ENCODE assay signal across 14 cellular contexts in the genomic region with DNA sequence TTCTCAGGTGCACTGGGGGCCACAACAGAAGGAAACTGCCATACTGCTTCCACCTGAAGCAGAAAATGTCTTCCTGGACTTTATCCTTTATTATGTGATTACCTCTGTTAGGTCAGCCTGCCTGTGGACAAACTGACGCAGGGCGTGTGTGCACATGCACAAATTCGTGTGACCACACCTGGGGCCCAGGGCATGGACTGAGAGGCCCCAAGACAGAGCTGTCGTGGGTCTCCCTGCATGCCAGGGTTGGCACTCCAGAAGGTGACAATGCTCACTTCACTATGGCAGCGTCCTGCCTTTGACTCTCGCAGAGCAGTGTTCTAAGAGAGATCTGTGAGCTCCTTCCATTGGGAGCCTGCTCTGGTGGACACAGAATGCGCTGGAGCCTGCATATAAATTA. TPM values are rescaled to one million over a fixed set of nuclear protein-coding genes. Genes with fewer than 3 reads are reported as not detected.
DNase-seq lines count a peak whose midpoint lies in the region; ATAC-seq and TF ChIP-seq lines count a peak whose summit lies in the region.
"Had no signal": no experiment of that assay in that cellular context is flagged by ENCODE, and none has a peak within 500 bp of the region (broad histone marks: within the 10 kb centered on the region; RNA-seq: fewer than 3 reads in every experiment).

No MANE protein-coding gene starts in this region.

- H3K36me3 ChIP-seq in left ventricle myocardium inferior (peaks cover 24% of the 10 kb centered on the region), upper lobe of right lung (peaks cover 28% of the 10 kb centered on the region)

- peaks cover 94% of the 10 kb centered on the region for H3K4me1 ChIP-seq in left ventricle myocardium inferior
- peaks cover 51% of the 10 kb centered on the region for H3K4me1 ChIP-seq in upper lobe of right lung

- H3K27ac Mint-ChIP-seq in glutamatergic neuron (ENCODE audit: unreplicated experiment) (no peak overlapping the region), nephron (peak overlapping the region; percentile 49 to 97 (median 92))

- DNase-seq in left ventricle myocardium inferior = no peak
- DNase-seq in Right ventricle myocardium inferior (ENCODE audit: missing footprints) = no peak
- peak; percentile 5 for DNase-seq in glutamatergic neuron
- no peak for DNase-seq in upper lobe of right lung
- DNase-seq in NCI-H510A (lab: John Stamatoyannopoulos, UW) = no peak
- no peak for DNase-seq in NCI-H2029 treated with DMSO at 0.1 percent for 48 hours (lab: John Stamatoyannopoulos, UW)
- DNase-seq: activated CD8-positive, alpha-beta memory T cell treated with anti-CD3 and anti-CD28 coated beads for 24 hours; activated effector memory CD4-positive, alpha-beta T cell treated with Interleukin-2 at 50 U/mL for 16 hours; NCI-H2171 treated with DMSO at 0.1 percent for 48 hours; stimulated activated naive CD8-positive, alpha-beta T cell treated with anti-CD3 and anti-CD28 coated beads, Interleukin-15, Interleukin-2, amounts not matched to agents 100 U/mL and 50 U/mL, for 24 hours; T-helper 1 cell had no signal

- H3K27me3 ChIP-seq in left ventricle myocardium inferior (ENCODE audit: low read depth) (no peaks in the 10 kb centered on the region), upper lobe of right lung (no peaks in the 10 kb centered on the region)

- H3K36me3 Mint-ChIP-seq in glutamatergic neuron (ENCODE audit: unreplicated experiment) (peaks cover 16% of the 10 kb centered on the region), nephron (ENCODE audit: low read depth) (peaks cover 42% of the 10 kb centered on the region)

- no peak overlapping the region for H3K4me3 Mint-ChIP-seq in glutamatergic neuron (ENCODE audit: unreplicated experiment)
- no peak overlapping the region for H3K4me3 Mint-ChIP-seq in nephron

- intact Hi-C loops in left ventricle myocardium inferior (cut with micrococcal nuclease) = no loop called here
- intact Hi-C loops in Right ventricle myocardium inferior (cut with DNase I) = no loop called here
- intact Hi-C loops in upper lobe of right lung (cut with DNase I) = no loop called here

- H3K4me1 Mint-ChIP-seq in glutamatergic neuron (ENCODE audit: low read depth, unreplicated experiment) (peaks cover 18% of the 10 kb centered on the region), nephron (peaks cover 54% of the 10 kb centered on the region)

- H3K9me3 Mint-ChIP-seq in glutamatergic neuron (ENCODE audit: unreplicated experiment) = peaks cover 10% of the 10 kb centered on the region
- no peaks in the 10 kb centered on the region for H3K9me3 Mint-ChIP-seq in nephron

- H3K4me3 ChIP-seq in left ventricle myocardium inferior = no peak overlapping the region
- no peak overlapping the region for H3K4me3 ChIP-seq in upper lobe of right lung

- TF ChIP-seq CTCF in left ventricle myocardium inferior (IDR thresholded peaks at IDR 0.05; ENCODE audit: borderline replicate concordance) = no peak
- no peak for TF ChIP-seq CTCF in glutamatergic neuron (IDR thresholded peaks at IDR 0.05; ENCODE audit: partially characterized antibody, unreplicated experiment)
- no peak for TF ChIP-seq CTCF in nephron (IDR thresholded peaks at IDR 0.05; ENCODE audit: unreplicated experiment in 3 of 3)
- no peak for TF ChIP-seq CTCF in upper lobe of right lung (IDR thresholded peaks at IDR 0.05)

- no peaks in the 10 kb centered on the region for H3K9me3 ChIP-seq in left ventricle myocardium inferior (replicated peaks)
- no peaks in the 10 kb centered on the region for H3K9me3 ChIP-seq in upper lobe of right lung

- H3K27ac ChIP-seq in left ventricle myocardium inferior (replicated peaks) = peak overlapping the region; percentile 81
- peak overlapping the region; percentile 52 for H3K27ac ChIP-seq in upper lobe of right lung
- H3K27ac ChIP-seq: KMS-11 had no signal

- no peak for ATAC-seq in Right ventricle myocardium inferior
- ATAC-seq in upper lobe of right lung = no peak
- ATAC-seq in HG02852 (IDR thresholded peaks at IDR 0.05; ENCODE audit: unreplicated experiment) = no peak
- ATAC-seq: stimulated activated naive CD8-positive, alpha-beta T cell treated with anti-CD3 and anti-CD28 coated beads, Interleukin-15, Interleukin-2, amounts not matched to agents 100 U/mL and 50 U/mL, for 24 hours had no signal

- H3K27me3 Mint-ChIP-seq in glutamatergic neuron (ENCODE audit: unreplicated experiment) = peaks cover 8% of the 10 kb centered on the region
- no peaks in the 10 kb centered on the region for H3K27me3 Mint-ChIP-seq in nephron (ENCODE audit: low read depth)

RNA-seq across cellular contexts. Expression of a gene that starts 34.5 kb away (rescaled TPM):
- 31.0 TPM for total RNA-seq in left ventricle myocardium inferior
- total RNA-seq in Right ventricle myocardium inferior = 26.3 TPM
- 41.4 TPM for total RNA-seq in glutamatergic neuron (ENCODE audit: unreplicated experiment)
- total RNA-seq in upper lobe of right lung = 42.1 TPM

RNA-seq across cellular contexts. Expression of a gene that starts 37.4 kb away (rescaled TPM):
- 12.6 TPM for total RNA-seq in left ventricle myocardium inferior
- 14.5 TPM for total RNA-seq in Right ventricle myocardium inferior
- total RNA-seq in glutamatergic neuron (ENCODE audit: unreplicated experiment) = 38.0 TPM
- total RNA-seq in upper lobe of right lung = 116 TPM
